ENCODE assay signal across 1 cellular context in genomic region chr11:11569936-11570491, GRCh38.
TF ChIP-seq lines count a peak whose summit lies in the region.

No MANE protein-coding gene starts in this region.

TF ChIP-seq in HepG2, 621 proteins besides CTCF, POLR2A, EP300 and RAD21 (continued from another document):
- TF ChIP-seq ARID5B (CRISPR knock-in tag; IDR thresholded peaks at IDR 0.05) (no peak), GZF1 (CRISPR knock-in tag; IDR thresholded peaks at IDR 0.05) (no peak), ZNF280D (CRISPR knock-in tag; IDR thresholded peaks at IDR 0.05) (no peak), ZNF761 (CRISPR knock-in tag; conservative IDR thresholded peaks at IDR 0.05) (no peak)
